12 cellular contexts compared by ENCODE assay signal in the genomic region with DNA sequence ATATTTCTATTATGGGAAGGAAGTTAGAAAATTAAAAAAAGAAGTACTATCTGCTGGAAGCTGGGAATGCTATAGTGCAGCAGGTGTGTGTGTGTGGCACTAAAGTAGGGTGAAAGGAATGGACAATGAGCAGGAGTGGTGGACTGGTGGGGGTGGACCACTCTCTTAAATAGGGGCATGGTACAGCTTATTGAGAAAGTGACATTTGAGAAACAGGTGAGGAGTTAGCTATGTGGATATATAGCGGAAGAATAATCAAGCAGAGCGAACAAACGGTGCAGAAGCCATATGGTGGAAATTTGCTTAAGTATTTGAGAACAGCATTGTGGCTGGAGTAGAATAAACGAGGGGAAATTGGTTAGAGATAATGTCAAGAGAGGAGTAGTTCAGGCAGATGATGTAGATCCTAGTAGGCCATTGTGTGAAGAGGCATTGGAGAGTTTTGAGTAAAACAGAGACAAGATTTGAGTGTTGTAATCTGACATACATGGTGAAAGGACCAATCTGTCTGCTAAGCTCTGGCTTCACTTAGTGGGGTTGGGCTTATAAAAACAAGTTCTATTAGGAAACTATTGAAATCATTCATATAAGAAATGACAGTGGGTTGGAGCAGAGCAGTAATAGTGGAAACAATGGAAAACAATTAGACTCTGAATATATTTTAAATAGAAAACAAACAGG.
DNase-seq lines count a peak whose midpoint lies in the region; ATAC-seq and TF ChIP-seq lines count a peak whose summit lies in the region.
"Had no signal": no experiment of that assay in that cellular context is flagged by ENCODE, and none has a peak within 500 bp of the region (broad histone marks: within the 10 kb centered on the region; RNA-seq: fewer than 3 reads in every experiment).

No MANE protein-coding gene starts in this region.

- WGBS in right cardiac atrium = 72% methylated on average over 4 of the region's 4 CpGs
- 88% methylated on average over 4 of the region's 4 CpGs for WGBS in HUES64
- WGBS in aorta, 2 donors = 65 to 67% methylated on average over 4 of the region's 4 CpGs

- peaks cover 2% of the 10 kb centered on the region for H3K4me1 ChIP-seq in right cardiac atrium (ENCODE audit: control insufficient read depth, insufficient read depth, low read length)
- peaks cover 46% of the 10 kb centered on the region for H3K4me1 ChIP-seq in HUES64 (ENCODE audit: insufficient read depth, low read length)
- H3K4me1 ChIP-seq in aorta (ENCODE audit: control insufficient read depth in 1 of 2, insufficient read depth in 2 of 2, low read length in 2 of 2) = no peaks in the 10 kb centered on the region
- H3K4me1 ChIP-seq: upper lobe of right lung had no signal

- DNase-seq in Right ventricle myocardium inferior (ENCODE audit: missing footprints) (no peak), right cardiac atrium (no peak), fibroblast of pulmonary artery (ENCODE audit: low read depth) (peak; percentile 39), aorta (no peak), SKM-1 (lab: John Stamatoyannopoulos, UW; ENCODE audit: unreplicated experiment) (no peak)
- DNase-seq: NCI-H1417; NCI-H69; stimulated activated CD8-positive, alpha-beta memory T cell treated with anti-CD3 and anti-CD28 coated beads, Interleukin-4, amount 100 ng/mL, for 48 hours; upper lobe of right lung had no signal

- no peak overlapping the region for H3K4me3 ChIP-seq in right cardiac atrium (ENCODE audit: low read length)
- no peak overlapping the region for H3K4me3 ChIP-seq in HUES64 (ENCODE audit: low read length)
- H3K4me3 ChIP-seq in fibroblast of pulmonary artery (replicated peaks; ENCODE audit: low read depth, low read length) = no peak overlapping the region
- no peak overlapping the region for H3K4me3 ChIP-seq in aorta (ENCODE audit: low read length in 2 of 2)
- H3K4me3 ChIP-seq: upper lobe of right lung had no signal

- ATAC-seq in Right ventricle myocardium inferior (peak; percentile 57), right cardiac atrium (no peak), aorta (ENCODE audit: low FRiP score) (peak; percentile 30), HG02970 (IDR thresholded peaks at IDR 0.05; ENCODE audit: low FRiP score, unreplicated experiment) (no peak), GM19351 (IDR thresholded peaks at IDR 0.05; ENCODE audit: unreplicated experiment) (no peak)

- H3K27me3 ChIP-seq in right cardiac atrium (ENCODE audit: control insufficient read depth, insufficient read depth) = no peaks in the 10 kb centered on the region
- H3K27me3 ChIP-seq in HUES64 (ENCODE audit: insufficient read depth, low read length) = no peaks in the 10 kb centered on the region
- no peaks in the 10 kb centered on the region for H3K27me3 ChIP-seq in aorta (ENCODE audit: control insufficient read depth in 1 of 2, insufficient read depth in 2 of 2, low read length in 1 of 2)
- H3K27me3 ChIP-seq: upper lobe of right lung had no signal

- H3K36me3 ChIP-seq in HUES64 (ENCODE audit: insufficient read depth, low read length) = no peaks in the 10 kb centered on the region
- H3K36me3 ChIP-seq in aorta (ENCODE audit: control insufficient read depth in 1 of 2, insufficient read depth in 2 of 2, low read length in 1 of 2) = no peaks in the 10 kb centered on the region
- H3K36me3 ChIP-seq: upper lobe of right lung had no signal

- peak overlapping the region; percentile 45; the same call in 1 of the 2 replicates for H3K9ac ChIP-seq in HUES64 (ENCODE audit: low read depth, low read length)

- no peaks in the 10 kb centered on the region for H3K9me3 ChIP-seq in right cardiac atrium (ENCODE audit: control insufficient read depth, low read length)
- no peaks in the 10 kb centered on the region for H3K9me3 ChIP-seq in HUES64 (ENCODE audit: insufficient read depth, low read depth, low read length)
- no peaks in the 10 kb centered on the region for H3K9me3 ChIP-seq in aorta (ENCODE audit: control insufficient read depth, low read length)
- H3K9me3 ChIP-seq: upper lobe of right lung had no signal

- intact Hi-C loops in Right ventricle myocardium inferior (cut with DNase I) (no loop called here), right cardiac atrium (cut with DNase I) (no loop called here), aorta (cut with DNase I) (no loop called here)

- TF ChIP-seq CTCF in fibroblast of pulmonary artery (IDR thresholded peaks at IDR 0.05; ENCODE audit: low read length, missing control alignments) = no peak

- H3K27ac ChIP-seq in right cardiac atrium (ENCODE audit: low read length) (no peak overlapping the region), HUES64 (ENCODE audit: low read depth, low read length) (peak overlapping the region; percentile 93), aorta (ENCODE audit: low read depth in 1 of 2, low read length in 2 of 2) (no peak overlapping the region)
- H3K27ac ChIP-seq: upper lobe of right lung had no signal

Comparison
In these comparisons a context has a peak if more than half of its experiments do, and no peak if none do; other contexts are left out.
1. ATAC-seq: peak in Right ventricle myocardium inferior (single experiment) and aorta (single experiment); none in right cardiac atrium (0 of 2), HG02970 (single experiment) and GM19351 (single experiment).